ENCODE assay signal across 1 cellular context in the genomic region with DNA sequence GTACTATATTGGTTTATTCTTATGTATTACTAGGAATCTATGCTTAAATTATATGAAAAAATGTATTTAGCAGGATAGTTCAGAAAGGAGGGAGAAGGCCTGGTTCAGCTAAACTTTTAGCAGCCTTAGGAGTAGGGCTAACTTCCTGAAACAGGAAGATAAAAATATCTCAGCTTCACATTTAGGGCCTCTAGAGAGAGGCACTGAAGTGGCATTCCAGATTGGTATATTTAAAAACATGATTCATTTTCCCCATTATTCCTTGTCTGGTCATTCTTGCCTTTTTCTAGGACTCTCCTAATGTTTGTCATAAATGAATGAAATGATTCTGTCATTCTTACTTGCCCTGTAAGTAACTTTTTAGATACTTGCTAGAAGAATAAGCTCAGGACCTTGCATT.
TF ChIP-seq lines count a peak whose summit lies in the region.

No MANE protein-coding gene starts in this region.

TF ChIP-seq in HepG2, 621 proteins besides CTCF, POLR2A, EP300 and RAD21 (continued from another document):
- TF ChIP-seq, protein P1, sequence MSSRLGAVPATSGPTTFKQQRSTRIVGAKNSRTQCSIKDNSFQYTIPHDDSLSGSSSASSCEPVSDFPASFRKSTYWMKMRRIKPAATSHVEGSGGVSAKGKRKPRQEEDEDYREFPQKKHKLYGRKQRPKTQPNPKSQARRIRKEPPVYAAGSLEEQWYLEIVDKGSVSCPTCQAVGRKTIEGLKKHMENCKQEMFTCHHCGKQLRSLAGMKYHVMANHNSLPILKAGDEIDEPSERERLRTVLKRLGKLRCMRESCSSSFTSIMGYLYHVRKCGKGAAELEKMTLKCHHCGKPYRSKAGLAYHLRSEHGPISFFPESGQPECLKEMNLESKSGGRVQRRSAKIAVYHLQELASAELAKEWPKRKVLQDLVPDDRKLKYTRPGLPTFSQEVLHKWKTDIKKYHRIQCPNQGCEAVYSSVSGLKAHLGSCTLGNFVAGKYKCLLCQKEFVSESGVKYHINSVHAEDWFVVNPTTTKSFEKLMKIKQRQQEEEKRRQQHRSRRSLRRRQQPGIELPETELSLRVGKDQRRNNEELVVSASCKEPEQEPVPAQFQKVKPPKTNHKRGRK (CRISPR knock-in tag; IDR thresholded peaks at IDR 0.05): no peak
- TF ChIP-seq, protein P2, sequence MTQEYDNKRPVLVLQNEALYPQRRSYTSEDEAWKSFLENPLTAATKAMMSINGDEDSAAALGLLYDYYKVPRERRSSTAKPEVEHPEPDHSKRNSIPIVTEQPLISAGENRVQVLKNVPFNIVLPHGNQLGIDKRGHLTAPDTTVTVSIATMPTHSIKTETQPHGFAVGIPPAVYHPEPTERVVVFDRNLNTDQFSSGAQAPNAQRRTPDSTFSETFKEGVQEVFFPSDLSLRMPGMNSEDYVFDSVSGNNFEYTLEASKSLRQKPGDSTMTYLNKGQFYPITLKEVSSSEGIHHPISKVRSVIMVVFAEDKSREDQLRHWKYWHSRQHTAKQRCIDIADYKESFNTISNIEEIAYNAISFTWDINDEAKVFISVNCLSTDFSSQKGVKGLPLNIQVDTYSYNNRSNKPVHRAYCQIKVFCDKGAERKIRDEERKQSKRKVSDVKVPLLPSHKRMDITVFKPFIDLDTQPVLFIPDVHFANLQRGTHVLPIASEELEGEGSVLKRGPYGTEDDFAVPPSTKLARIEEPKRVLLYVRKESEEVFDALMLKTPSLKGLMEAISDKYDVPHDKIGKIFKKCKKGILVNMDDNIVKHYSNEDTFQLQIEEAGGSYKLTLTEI (CRISPR knock-in tag; conservative IDR thresholded peaks at IDR 0.05): no peak
- TF ChIP-seq ZNF33B (CRISPR knock-in tag; IDR thresholded peaks at IDR 0.05) (no peak), ZNF367 (CRISPR knock-in tag; IDR thresholded peaks at IDR 0.05; ENCODE audit: borderline replicate concordance) (no peak), ZNF12 (CRISPR knock-in tag; IDR thresholded peaks at IDR 0.05) (no peak)
